ENCODE assay signal across 20 cellular contexts in the genomic region with DNA sequence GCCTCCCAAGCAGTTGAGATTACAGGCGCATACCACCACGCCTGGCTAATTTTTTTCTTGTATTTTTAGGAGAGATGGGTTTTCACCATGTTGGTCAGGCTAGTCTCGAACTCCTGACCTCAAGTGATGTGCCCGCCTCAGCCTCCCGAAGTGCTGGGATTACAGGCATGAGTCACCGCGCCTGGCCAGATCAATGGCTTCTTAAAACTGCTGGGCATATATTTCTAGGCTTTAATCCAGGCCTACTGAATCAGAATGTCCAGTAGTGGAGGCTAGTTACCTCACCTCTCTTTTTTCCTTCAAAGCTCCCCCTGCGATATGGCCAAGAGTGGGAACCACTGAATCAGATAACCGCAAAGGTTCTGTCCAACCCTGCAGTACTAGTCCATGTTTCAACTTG. TPM values are rescaled to one million over a fixed set of nuclear protein-coding genes. Genes with fewer than 3 reads are reported as not detected.
A peak's percentile ranks its signal among the peaks of the same experiment; 100 is the strongest.
DNase-seq lines count a peak whose midpoint lies in the region; ATAC-seq and TF ChIP-seq lines count a peak whose summit lies in the region.
"Had no signal": no experiment of that assay in that cellular context is flagged by ENCODE, and none has a peak within 500 bp of the region (broad histone marks: within the 10 kb centered on the region; RNA-seq: fewer than 3 reads in every experiment).

No MANE protein-coding gene starts in this region.

- peak overlapping the region; percentile 34 for H3K27ac Mint-ChIP-seq in WTC11
- H3K27ac Mint-ChIP-seq: B cell had no signal

- POLR2A ChIA-PET in WTC11 (lab: Charles Lee), result no interaction called here

- H3K36me3 Mint-ChIP-seq in WTC11, result no peaks in the 10 kb centered on the region

- no peaks in the 10 kb centered on the region for H3K9me3 Mint-ChIP-seq in WTC11
- H3K9me3 Mint-ChIP-seq: CD14-positive monocyte had no signal

- DNase-seq in HCEC 1CT (peak; percentile 3), WTC11 (ENCODE audit: low spot score) (no peak), fibroblast of peridontal ligament (ENCODE audit: extremely low read depth) (peak; percentile 14), WERI-Rb-1 (no peak), NCI-H2227 treated with DMSO at 0.1 percent for 48 hours (lab: John Stamatoyannopoulos, UW) (no peak)
- DNase-seq in central memory CD4-positive, alpha-beta T cell, result no peak
- DNase-seq: DMS79 treated with DMSO at 0.1 percent for 48 hours, NCI-H1694, NCI-H2081 treated with DMSO at 0.1 percent for 48 hours, NCI-H2171 treated with DMSO at 0.1 percent for 48 hours, NCI-H446, NCI-H526, Peyer's patch, SJCRH30 had no signal

- no peak overlapping the region for H3K4me3 Mint-ChIP-seq in WTC11
- H3K4me3 Mint-ChIP-seq: B cell, CD14-positive monocyte had no signal

- H3K27me3 ChIP-seq in WERI-Rb-1 (ENCODE audit: insufficient read depth, low read depth, severe bottlenecking), result no peaks in the 10 kb centered on the region
- H3K27me3 ChIP-seq: Peyer's patch, SJCRH30 had no signal

- H3K36me3 ChIP-seq in WERI-Rb-1, result no peaks in the 10 kb centered on the region
- H3K36me3 ChIP-seq: SJCRH30 had no signal

- ATAC-seq in WTC11, result no peak
- ATAC-seq in GM18867 (IDR thresholded peaks at IDR 0.05; ENCODE audit: unreplicated experiment), result no peak
- ATAC-seq: A549 had no signal

- H3K9me3 ChIP-seq in WERI-Rb-1 (ENCODE audit: severe bottlenecking), result no peaks in the 10 kb centered on the region
- H3K9me3 ChIP-seq: A549, Peyer's patch, SJCRH30 had no signal

- no peak for TF ChIP-seq CTCF in 22Rv1 (IDR thresholded peaks at IDR 0.05)
- TF ChIP-seq CTCF in WTC11 (IDR thresholded peaks at IDR 0.05), result no peak
- TF ChIP-seq CTCF in WERI-Rb-1 (IDR thresholded peaks at IDR 0.05; ENCODE audit: low read depth, low read length), result no peak

- no peaks in the 10 kb centered on the region for H3K4me1 Mint-ChIP-seq in WTC11
- H3K4me1 Mint-ChIP-seq: B cell had no signal

- CTCF ChIA-PET in WTC11 (lab: Charles Lee), result no interaction called here

- no peaks in the 10 kb centered on the region for H3K27me3 Mint-ChIP-seq in WTC11 (ENCODE audit: low read depth)
- H3K27me3 Mint-ChIP-seq: B cell had no signal

- H3K4me3 ChIP-seq in WERI-Rb-1 (ENCODE audit: low read depth, low read length), result no peak overlapping the region
- H3K4me3 ChIP-seq: A549, Peyer's patch, SJCRH30 had no signal

- peak overlapping the region; percentile 21; the same call in 1 of the 2 replicates for H3K27ac ChIP-seq in 22Rv1
- no peak overlapping the region for H3K27ac ChIP-seq in WERI-Rb-1
- H3K27ac ChIP-seq: A549, HL-60, Peyer's patch, SJCRH30 had no signal

TF ChIP-seq in WTC11, 78 proteins besides CTCF, POLR2A, EP300 and RAD21:
- TF ChIP-seq ZNF671 (CRISPR knock-in tag; IDR thresholded peaks at IDR 0.05), result no peak
- no peak for TF ChIP-seq ZNF317 (CRISPR knock-in tag; IDR thresholded peaks at IDR 0.05; ENCODE audit: borderline replicate concordance, low read depth)
- TF ChIP-seq, protein P1, sequence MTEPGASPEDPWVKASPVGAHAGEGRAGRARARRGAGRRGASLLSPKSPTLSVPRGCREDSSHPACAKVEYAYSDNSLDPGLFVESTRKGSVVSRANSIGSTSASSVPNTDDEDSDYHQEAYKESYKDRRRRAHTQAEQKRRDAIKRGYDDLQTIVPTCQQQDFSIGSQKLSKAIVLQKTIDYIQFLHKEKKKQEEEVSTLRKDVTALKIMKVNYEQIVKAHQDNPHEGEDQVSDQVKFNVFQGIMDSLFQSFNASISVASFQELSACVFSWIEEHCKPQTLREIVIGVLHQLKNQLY (CRISPR knock-in tag; IDR thresholded peaks at IDR 0.05), result no peak
- no peak for TF ChIP-seq TCF7 (CRISPR knock-in tag; IDR thresholded peaks at IDR 0.05; ENCODE audit: low read depth)
- TF ChIP-seq, protein P2, sequence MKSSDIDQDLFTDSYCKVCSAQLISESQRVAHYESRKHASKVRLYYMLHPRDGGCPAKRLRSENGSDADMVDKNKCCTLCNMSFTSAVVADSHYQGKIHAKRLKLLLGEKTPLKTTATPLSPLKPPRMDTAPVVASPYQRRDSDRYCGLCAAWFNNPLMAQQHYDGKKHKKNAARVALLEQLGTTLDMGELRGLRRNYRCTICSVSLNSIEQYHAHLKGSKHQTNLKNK (CRISPR knock-in tag; IDR thresholded peaks at IDR 0.05), result no peak
- no peak for TF ChIP-seq GRHL2 (CRISPR knock-in tag; IDR thresholded peaks at IDR 0.05; ENCODE audit: insufficient replicate concordance, severe bottlenecking)
- no peak for TF ChIP-seq NR3C1 (CRISPR knock-in tag; conservative IDR thresholded peaks at IDR 0.05; ENCODE audit: low read depth)
- TF ChIP-seq NFE2L1 (CRISPR knock-in tag; IDR thresholded peaks at IDR 0.05), result no peak
- TF ChIP-seq TEAD1 (CRISPR knock-in tag; IDR thresholded peaks at IDR 0.05), result no peak
- no peak for TF ChIP-seq GTF2I (CRISPR knock-in tag; conservative IDR thresholded peaks at IDR 0.05)
- no peak for TF ChIP-seq KAT7 (CRISPR knock-in tag; IDR thresholded peaks at IDR 0.05; ENCODE audit: borderline replicate concordance)
- TF ChIP-seq IRF1 (CRISPR knock-in tag; IDR thresholded peaks at IDR 0.05), result no peak
- TF ChIP-seq, protein P3, sequence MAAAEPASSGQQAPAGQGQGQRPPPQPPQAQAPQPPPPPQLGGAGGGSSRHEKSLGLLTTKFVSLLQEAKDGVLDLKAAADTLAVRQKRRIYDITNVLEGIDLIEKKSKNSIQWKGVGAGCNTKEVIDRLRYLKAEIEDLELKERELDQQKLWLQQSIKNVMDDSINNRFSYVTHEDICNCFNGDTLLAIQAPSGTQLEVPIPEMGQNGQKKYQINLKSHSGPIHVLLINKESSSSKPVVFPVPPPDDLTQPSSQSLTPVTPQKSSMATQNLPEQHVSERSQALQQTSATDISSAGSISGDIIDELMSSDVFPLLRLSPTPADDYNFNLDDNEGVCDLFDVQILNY (CRISPR knock-in tag; IDR thresholded peaks at IDR 0.05), result no peak
- TF ChIP-seq, protein P4, sequence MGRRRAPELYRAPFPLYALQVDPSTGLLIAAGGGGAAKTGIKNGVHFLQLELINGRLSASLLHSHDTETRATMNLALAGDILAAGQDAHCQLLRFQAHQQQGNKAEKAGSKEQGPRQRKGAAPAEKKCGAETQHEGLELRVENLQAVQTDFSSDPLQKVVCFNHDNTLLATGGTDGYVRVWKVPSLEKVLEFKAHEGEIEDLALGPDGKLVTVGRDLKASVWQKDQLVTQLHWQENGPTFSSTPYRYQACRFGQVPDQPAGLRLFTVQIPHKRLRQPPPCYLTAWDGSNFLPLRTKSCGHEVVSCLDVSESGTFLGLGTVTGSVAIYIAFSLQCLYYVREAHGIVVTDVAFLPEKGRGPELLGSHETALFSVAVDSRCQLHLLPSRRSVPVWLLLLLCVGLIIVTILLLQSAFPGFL (CRISPR knock-in tag; IDR thresholded peaks at IDR 0.05; ENCODE audit: borderline replicate concordance), result no peak
- TF ChIP-seq, protein P5, sequence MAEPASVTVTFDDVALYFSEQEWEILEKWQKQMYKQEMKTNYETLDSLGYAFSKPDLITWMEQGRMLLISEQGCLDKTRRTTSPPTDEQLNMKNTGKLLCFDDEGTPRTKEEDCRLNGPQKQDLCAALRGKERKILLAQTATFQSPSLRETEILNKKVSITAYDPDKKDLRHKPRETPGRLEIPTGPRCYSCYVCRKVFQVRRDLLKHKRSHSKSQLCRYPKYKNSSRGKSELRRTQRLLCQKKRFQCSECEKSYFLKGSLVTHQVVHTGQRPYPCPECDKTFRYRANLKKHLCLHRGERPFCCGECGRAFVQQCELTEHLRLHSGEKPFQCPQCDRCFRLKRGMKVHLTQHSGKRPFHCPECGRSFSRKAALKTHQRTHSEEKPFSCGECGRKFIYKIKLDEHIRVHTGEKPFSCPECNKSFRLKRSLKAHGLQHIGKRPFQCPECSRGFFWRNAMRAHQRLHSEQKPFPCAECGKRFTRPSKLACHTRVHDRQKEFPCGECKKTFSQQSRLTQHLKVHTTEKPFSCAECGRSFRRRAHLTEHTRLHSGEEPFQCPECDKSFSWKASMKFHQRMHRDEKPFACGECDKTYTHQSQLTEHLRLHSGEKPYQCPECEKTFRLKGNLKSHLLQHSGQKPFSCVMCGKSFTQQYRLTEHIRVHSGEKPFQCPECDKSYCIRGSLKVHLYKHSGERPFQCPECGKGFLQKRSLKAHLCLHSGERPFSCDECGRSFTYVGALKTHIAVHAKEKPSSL (CRISPR knock-in tag; conservative IDR thresholded peaks at IDR 0.05), result no peak

RNA-seq across cellular contexts. Expression of gene POU6F1, which starts 17.1 kb away (rescaled TPM):
- 10.2 to 14.5 TPM (median 11.2 TPM) in 3 replicates for total RNA-seq in WTC11 (2021)

RNA-seq across cellular contexts. Expression of gene TFCP2, which starts 27.9 kb away (rescaled TPM):
- total RNA-seq in WTC11 (2021), result 35.4 to 37.8 TPM (median 37.4 TPM) in 3 replicates

RNA-seq across cellular contexts. Expression of gene DAZAP2, which starts 37.8 kb away (rescaled TPM):
- 30.4 to 35.8 TPM (median 33.0 TPM) in 3 replicates for total RNA-seq in WTC11 (2021)

Comparison
In these comparisons a context has a peak if more than half of its experiments do, and no peak if none do; other contexts are left out.
1. DNase-seq: peak in HCEC 1CT (single experiment) and fibroblast of peridontal ligament (single experiment); none in WTC11 (single experiment), WERI-Rb-1 (single experiment), NCI-H2227 treated with DMSO at 0.1 percent for 48 hours (single experiment) and central memory CD4-positive, alpha-beta T cell (single experiment).